In the genomic region with DNA sequence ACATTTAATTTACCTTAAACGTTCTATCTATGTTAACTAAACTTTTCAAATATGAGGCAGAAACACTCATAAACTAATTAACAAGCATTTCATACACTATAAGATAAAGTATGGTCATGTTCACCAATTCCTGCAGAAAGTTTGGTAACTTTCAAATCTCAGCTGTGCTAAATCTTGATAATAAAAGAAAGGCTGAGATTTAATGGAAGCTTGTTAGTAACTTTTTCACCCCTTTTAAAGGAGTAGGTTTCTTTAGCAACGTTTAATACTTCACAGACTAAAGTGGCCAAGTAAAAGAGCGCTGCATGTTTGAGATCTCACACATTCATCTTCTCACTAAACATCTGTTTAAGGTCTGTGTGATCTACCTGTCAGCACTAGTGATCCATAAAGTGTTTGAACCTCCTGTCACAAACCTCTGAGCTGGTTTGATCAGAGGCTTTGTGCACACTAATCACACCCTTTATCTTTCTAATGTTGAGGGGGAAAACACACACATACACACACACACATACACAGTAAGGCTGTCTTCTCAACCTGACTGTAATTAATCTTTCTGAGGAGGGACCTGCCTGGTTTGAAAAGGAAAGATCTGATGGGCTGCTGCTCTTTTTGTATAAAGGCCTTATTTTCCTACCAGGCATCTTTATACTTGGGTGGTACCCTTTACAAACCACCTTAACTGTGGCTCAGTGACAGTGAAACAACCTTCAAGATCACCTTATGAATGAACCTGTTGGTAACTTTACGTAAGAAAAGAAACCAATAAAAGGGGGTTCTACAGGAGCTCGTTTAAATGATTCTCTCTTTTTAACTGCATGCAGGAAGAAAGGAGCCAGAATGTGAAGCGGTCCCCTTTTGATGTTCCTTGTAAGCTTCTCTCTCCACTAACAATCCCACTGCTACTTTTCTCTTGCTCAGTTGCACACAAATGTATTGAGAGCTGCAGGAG, we compare ENCODE assay signal across 15 cellular contexts.
"Had no signal": no experiment of that assay in that cellular context is flagged by ENCODE, and none has a peak within 500 bp of the region (broad histone marks: within the 10 kb centered on the region; RNA-seq: fewer than 3 reads in every experiment).

No MANE protein-coding gene starts in this region.

- H3K36me3 Mint-ChIP-seq: activated naive CD4-positive, alpha-beta T cell treated with anti-CD3 and anti-CD28 coated beads, Interleukin-2, amount 50 U/mL, for 24 hours; natural killer cell treated with Interleukin-12 subunit alpha and Interleukin-12 subunit beta and Interleukin-15 and Interleukin-18, amount 100 ng/mL, for 72 hours had no signal

- H3K4me3 Mint-ChIP-seq: activated B cell treated with CpG ODN at 0.5 μM for 24 hours; activated naive CD4-positive, alpha-beta T cell treated with anti-CD3 and anti-CD28 coated beads, Interleukin-2, amount 50 U/mL, for 24 hours; effector memory CD8-positive, alpha-beta T cell; memory B cell; natural killer cell treated with Interleukin-12 subunit alpha and Interleukin-12 subunit beta and Interleukin-15 and Interleukin-18, amount 100 ng/mL, for 72 hours; stimulated activated naive CD8-positive, alpha-beta T cell treated with anti-CD3 and anti-CD28 coated beads, Interleukin-15, Interleukin-2, amounts not matched to agents 100 ng/mL and 50 ng/mL, for 24 hours; T-helper 1 cell treated with Interleukin-12 subunit alpha and Interleukin-12 subunit beta and Interleukin-4 antibody, amounts not matched to agents 30 μg/mL and 1 μg/mL, for 36 hours had no signal

- H3K4me1 ChIP-seq: left lung had no signal

- ATAC-seq: effector memory CD8-positive, alpha-beta T cell; left lung; natural killer cell treated with Interleukin-12 subunit alpha and Interleukin-12 subunit beta and Interleukin-15 and Interleukin-18, amount 100 ng/mL, for 72 hours had no signal

- H3K36me3 ChIP-seq: left lung had no signal

- H3K4me1 Mint-ChIP-seq: activated B cell treated with CpG ODN at 0.5 μM for 24 hours; activated naive CD4-positive, alpha-beta T cell treated with anti-CD3 and anti-CD28 coated beads, Interleukin-2, amount 50 U/mL, for 24 hours had no signal

- H3K27ac ChIP-seq: left lung had no signal

- DNase-seq: activated B cell treated with CpG ODN at 0.5 μM for 24 hours; activated CD4-positive, alpha-beta T cell treated with anti-CD3 and anti-CD28 coated beads, Interleukin-2, amount 50 U/mL, for 1 hour; activated T-cell treated with anti-CD3 and anti-CD28 coated beads, Interleukin-2, amount 50 U/mL, for 1 hour; effector memory CD8-positive, alpha-beta T cell; hypothalamus; islet precursor cell; left lung; stimulated activated CD4-positive, alpha-beta T cell treated with anti-CD3 and anti-CD28 coated beads, Interleukin-2, amount 100 ng/mL, for 48 hours; stimulated activated CD8-positive, alpha-beta memory T cell treated with anti-CD3 and anti-CD28 coated beads, Interleukin-4, amount 100 ng/mL, for 48 hours had no signal

- H3K27me3 Mint-ChIP-seq: activated B cell treated with CpG ODN at 0.5 μM for 24 hours; activated naive CD4-positive, alpha-beta T cell treated with anti-CD3 and anti-CD28 coated beads, Interleukin-2, amount 50 U/mL, for 24 hours; brain; effector memory CD8-positive, alpha-beta T cell; memory B cell; natural killer cell treated with Interleukin-12 subunit alpha and Interleukin-12 subunit beta and Interleukin-15 and Interleukin-18, amount 100 ng/mL, for 72 hours; stimulated activated naive CD8-positive, alpha-beta T cell treated with anti-CD3 and anti-CD28 coated beads, Interleukin-15, Interleukin-2, amounts not matched to agents 100 ng/mL and 50 ng/mL, for 24 hours had no signal

- H3K9me3 Mint-ChIP-seq: activated B cell treated with CpG ODN at 0.5 μM for 24 hours; activated naive CD4-positive, alpha-beta T cell treated with anti-CD3 and anti-CD28 coated beads, Interleukin-2, amount 50 U/mL, for 24 hours; memory B cell; T-helper 1 cell treated with Interleukin-12 subunit alpha and Interleukin-12 subunit beta and Interleukin-4 antibody, amounts not matched to agents 30 μg/mL and 1 μg/mL, for 36 hours had no signal

- H3K4me3 ChIP-seq: left lung had no signal

- H3K27ac Mint-ChIP-seq: activated B cell treated with CpG ODN at 0.5 μM for 24 hours; activated naive CD4-positive, alpha-beta T cell treated with anti-CD3 and anti-CD28 coated beads, Interleukin-2, amount 50 U/mL, for 24 hours; effector memory CD8-positive, alpha-beta T cell; memory B cell; natural killer cell treated with Interleukin-12 subunit alpha and Interleukin-12 subunit beta and Interleukin-15 and Interleukin-18, amount 100 ng/mL, for 72 hours; stimulated activated naive CD8-positive, alpha-beta T cell treated with anti-CD3 and anti-CD28 coated beads, Interleukin-15, Interleukin-2, amounts not matched to agents 100 ng/mL and 50 ng/mL, for 24 hours; T-helper 1 cell treated with Interleukin-12 subunit alpha and Interleukin-12 subunit beta and Interleukin-4 antibody, amounts not matched to agents 30 μg/mL and 1 μg/mL, for 36 hours had no signal

- H3K9me3 ChIP-seq: left lung had no signal

- H3K27me3 ChIP-seq: left lung had no signal
